1 cellular context compared by ENCODE assay signal in genomic region chr11:134802116-134802515, GRCh38.
TF ChIP-seq lines count a peak whose summit lies in the region.

No MANE protein-coding gene starts in this region.

TF ChIP-seq in H1, 55 proteins besides CTCF, POLR2A, EP300 and RAD21:
- TF ChIP-seq NANOG (IDR thresholded peaks at IDR 0.05; ENCODE audit: insufficient read depth, low read depth, low read length, poor library complexity, severe bottlenecking) (no peak), HDAC6 (IDR thresholded peaks at IDR 0.05; ENCODE audit: low read depth, low read length) (no peak), PHF8 (conservative IDR thresholded peaks at IDR 0.05; ENCODE audit: low read depth, low read length) (no peak), BCL11A (IDR thresholded peaks at IDR 0.05; ENCODE audit: low read depth in 2 of 2, low read length in 2 of 2) (no peak), ATF3 (IDR thresholded peaks at IDR 0.05; ENCODE audit: insufficient read depth, low read depth, low read length) (no peak), CHD2 (IDR thresholded peaks at IDR 0.05; ENCODE audit: low read length) (no peak), RFX5 (IDR thresholded peaks at IDR 0.05; ENCODE audit: borderline replicate concordance, low read depth, low read length) (no peak), CHD7 (IDR thresholded peaks at IDR 0.05; ENCODE audit: insufficient replicate concordance, low read length) (no peak), EGR1 (IDR thresholded peaks at IDR 0.05; ENCODE audit: borderline replicate concordance, low read depth, low read length) (no peak), RNF2 (IDR thresholded peaks at IDR 0.05; ENCODE audit: borderline replicate concordance, low read depth, low read length, missing control alignments, poor library complexity, severe bottlenecking) (no peak), BRCA1 (IDR thresholded peaks at IDR 0.05; ENCODE audit: low read depth, low read length) (no peak), JUND (IDR thresholded peaks at IDR 0.05; ENCODE audit: low read length) (no peak), YY1 (IDR thresholded peaks at IDR 0.05; ENCODE audit: low read depth, low read length) (no peak), RXRA (IDR thresholded peaks at IDR 0.05; ENCODE audit: insufficient read depth, low read depth, low read length) (no peak), SAP30 (IDR thresholded peaks at IDR 0.05; ENCODE audit: insufficient read depth, insufficient replicate concordance, low read length) (no peak)
